ENCODE assay signal across 8 cellular contexts in the genomic region with DNA sequence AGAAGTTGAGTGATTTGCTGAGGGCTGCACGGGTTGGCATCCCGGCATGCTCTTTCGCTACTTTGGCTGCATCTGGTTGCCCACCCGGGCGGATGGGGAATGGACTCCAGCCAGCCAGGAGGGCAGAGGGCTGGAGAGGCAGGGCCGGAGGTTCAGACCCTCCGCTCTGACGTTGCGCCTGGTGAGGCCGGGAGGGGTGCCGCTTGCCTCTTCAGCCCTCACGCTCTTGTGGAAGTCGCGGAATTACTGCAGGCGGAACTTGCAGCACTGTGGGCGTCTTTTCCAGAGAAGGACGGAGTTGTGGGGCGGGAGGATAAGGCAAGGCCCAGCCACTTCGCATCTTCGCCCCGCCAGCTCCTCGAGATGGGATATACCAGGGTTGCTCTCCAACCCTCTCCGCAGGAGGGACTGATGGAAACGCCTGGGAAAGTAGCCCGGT. TPM values are rescaled to one million over a fixed set of nuclear protein-coding genes. Genes with fewer than 3 reads are reported as not detected.
DNase-seq lines count a peak whose midpoint lies in the region; ATAC-seq and TF ChIP-seq lines count a peak whose summit lies in the region.

No MANE protein-coding gene starts in this region.

- intact Hi-C loops in uterus (cut with DNase I; ENCODE audit: low total_unique reads): no loop called here

- ATAC-seq in GM19463 (IDR thresholded peaks at IDR 0.05; ENCODE audit: unreplicated experiment): peak; percentile 24
- ATAC-seq in central memory CD8-positive, alpha-beta T cell (replicated peaks; ENCODE audit: extremely low read depth, poor library complexity, severe bottlenecking): peak; percentile 12
- ATAC-seq in memory B cell (ENCODE audit: low read depth): peak; percentile 16
- no peak for ATAC-seq in GM19324 (IDR thresholded peaks at IDR 0.05; ENCODE audit: low FRiP score, unreplicated experiment)
- ATAC-seq in HG02970 (IDR thresholded peaks at IDR 0.05; ENCODE audit: low FRiP score, unreplicated experiment): no peak

- no peaks in the 10 kb centered on the region for H3K9me2 ChIP-seq in Loucy (replicated peaks; ENCODE audit: low read depth, low read length)

- H3K9me3 Mint-ChIP-seq in central memory CD8-positive, alpha-beta T cell: no peaks in the 10 kb centered on the region
- no peaks in the 10 kb centered on the region for H3K9me3 Mint-ChIP-seq in memory B cell

- no peaks in the 10 kb centered on the region for H3F3A ChIP-seq in Loucy (ENCODE audit: low read depth)

- H3K79me2 ChIP-seq in Loucy (ENCODE audit: insufficient read depth, low read length): peaks cover 41% of the 10 kb centered on the region

- H2AFZ ChIP-seq in Loucy (ENCODE audit: low read length): peak overlapping the region; percentile 95

- no peak for TF ChIP-seq CTCF in BE2C (IDR thresholded peaks at IDR 0.05; ENCODE audit: low read depth, low read length)
- no peak for TF ChIP-seq CTCF in Loucy (conservative IDR thresholded peaks at IDR 0.05; ENCODE audit: low read length)
- TF ChIP-seq CTCF in uterus (IDR thresholded peaks at IDR 0.05): no peak

- peak overlapping the region; percentile 94 for H3K27ac Mint-ChIP-seq in central memory CD8-positive, alpha-beta T cell (ENCODE audit: low read depth)
- H3K27ac Mint-ChIP-seq in memory B cell: no peak overlapping the region

- peak overlapping the region; percentile 84 for H3K9ac ChIP-seq in Loucy (ENCODE audit: low read depth, low read length, poor library complexity, severe bottlenecking)

- peaks cover 34% of the 10 kb centered on the region for H3K4me1 Mint-ChIP-seq in central memory CD8-positive, alpha-beta T cell
- H3K4me1 Mint-ChIP-seq in memory B cell: peaks cover 16% of the 10 kb centered on the region

- no peak for TF ChIP-seq POLR2A in uterus (IDR thresholded peaks at IDR 0.05)

- no peaks in the 10 kb centered on the region for H3K27me3 ChIP-seq in BE2C
- H3K27me3 ChIP-seq in Loucy (ENCODE audit: insufficient read depth, low read length, poor library complexity, severe bottlenecking): no peaks in the 10 kb centered on the region
- H3K27me3 ChIP-seq in uterus: no peaks in the 10 kb centered on the region

- peaks cover 16% of the 10 kb centered on the region for H3K36me3 Mint-ChIP-seq in central memory CD8-positive, alpha-beta T cell (ENCODE audit: insufficient read depth)
- H3K36me3 Mint-ChIP-seq in memory B cell: peaks cover 3% of the 10 kb centered on the region

- DNase-seq in BE2C (no peak), memory B cell (ENCODE audit: low spot score in 2 of 2) (no peak), uterus (no peak)
- DNase-seq in central memory CD8-positive, alpha-beta T cell (ENCODE audit: low spot score in 2 of 2): no peak

- H3K4me3 ChIP-seq in BE2C (ENCODE audit: low read depth, low read length) (peak overlapping the region; percentile 97), Loucy (ENCODE audit: low read length, poor library complexity, severe bottlenecking) (peak overlapping the region; percentile 91), uterus (peak overlapping the region; percentile 57 to 70)

- H3K4me2 ChIP-seq in Loucy (ENCODE audit: low read depth, low read length, poor library complexity, severe bottlenecking): peak overlapping the region; percentile 98

- peaks cover 8% of the 10 kb centered on the region for H4K20me1 ChIP-seq in Loucy (ENCODE audit: insufficient read depth, low read length, poor library complexity, severe bottlenecking)

- H3K9me3 ChIP-seq in BE2C (no peaks in the 10 kb centered on the region), Loucy (ENCODE audit: insufficient read depth, low read depth, low read length) (no peaks in the 10 kb centered on the region), uterus (no peaks in the 10 kb centered on the region)

- peak overlapping the region; percentile 82 to 84 for H3K27ac ChIP-seq in uterus

- no peaks in the 10 kb centered on the region for H3K27me3 Mint-ChIP-seq in central memory CD8-positive, alpha-beta T cell
- H3K27me3 Mint-ChIP-seq in memory B cell: peaks cover 3% of the 10 kb centered on the region

- peak overlapping the region; percentile 87 for H3K4me3 Mint-ChIP-seq in central memory CD8-positive, alpha-beta T cell
- peak overlapping the region; percentile 90 for H3K4me3 Mint-ChIP-seq in memory B cell

- H3K4me1 ChIP-seq in BE2C: peaks cover 6% of the 10 kb centered on the region
- peaks cover 32% of the 10 kb centered on the region for H3K4me1 ChIP-seq in Loucy (ENCODE audit: insufficient read depth, low read length, poor library complexity, severe bottlenecking)
- H3K4me1 ChIP-seq in uterus: peaks cover 5 to 6% of the 10 kb centered on the region in 2 donors

- H3K36me3 ChIP-seq in BE2C (peaks cover 29% of the 10 kb centered on the region), Loucy (ENCODE audit: insufficient read depth, low read length) (no peaks in the 10 kb centered on the region; the same call in 1 of the 2 replicates), uterus (no peaks in the 10 kb centered on the region)

RNA-seq across cellular contexts. Expression of a gene that starts 0.7 kb away (rescaled TPM):
- 73.4 TPM for polyA plus RNA-seq in BE2C (2012; ENCODE audit: insufficient read depth, insufficient read length, low read depth)
- total RNA-seq in uterus: 10 to 100 TPM; 17.4 to 56.5 (median 26.6) TPM

RNA-seq across cellular contexts. Expression of a gene that starts 5.5 kb away (rescaled TPM):
- 396 TPM for polyA plus RNA-seq in BE2C (2012; ENCODE audit: insufficient read depth, insufficient read length, low read depth)
- total RNA-seq in uterus: 10 to 100 TPM in 3 of 4 donors, 1 to 10 TPM in 1; 9.2 to 30.5 (median 20.9) TPM

RNA-seq across cellular contexts. Expression of a gene that starts 31.9 kb away (rescaled TPM):
- polyA plus RNA-seq in BE2C (2012; ENCODE audit: insufficient read depth, insufficient read length, low read depth): 21.2 TPM
- 10 to 100 TPM in 2 of 4 donors, 1 to 10 TPM in 2; 2.1 to 24.8 (median 11.5) TPM for total RNA-seq in uterus

RNA-seq across cellular contexts. Expression of a gene that starts 37.7 kb away (rescaled TPM):
- polyA plus RNA-seq in BE2C (2012; ENCODE audit: insufficient read depth, insufficient read length, low read depth): not detected
- 1 to 10 TPM in 1 of 4 donors, under 1 TPM in 1, not detected in 2; 0.83 to 4.1 TPM for total RNA-seq in uterus

RNA-seq across cellular contexts. Expression of a gene that starts 49.0 kb away (rescaled TPM):
- 115 TPM for polyA plus RNA-seq in BE2C (2012; ENCODE audit: insufficient read depth, insufficient read length, low read depth)
- 10 to 100 TPM; 26.1 to 59.8 (median 33.5) TPM for total RNA-seq in uterus

Comparison
In these comparisons a context has a peak if more than half of its experiments do, and no peak if none do; other contexts are left out.
1. ATAC-seq: peak in GM19463 (single experiment), central memory CD8-positive, alpha-beta T cell (single experiment) and memory B cell (single experiment); none in GM19324 (single experiment) and HG02970 (single experiment).
2. Peak in every context shown above with its lines, with median percentiles within 50 percentile points of each other: H3K4me3 ChIP-seq.